18 cellular contexts compared by ENCODE assay signal in the genomic region with DNA sequence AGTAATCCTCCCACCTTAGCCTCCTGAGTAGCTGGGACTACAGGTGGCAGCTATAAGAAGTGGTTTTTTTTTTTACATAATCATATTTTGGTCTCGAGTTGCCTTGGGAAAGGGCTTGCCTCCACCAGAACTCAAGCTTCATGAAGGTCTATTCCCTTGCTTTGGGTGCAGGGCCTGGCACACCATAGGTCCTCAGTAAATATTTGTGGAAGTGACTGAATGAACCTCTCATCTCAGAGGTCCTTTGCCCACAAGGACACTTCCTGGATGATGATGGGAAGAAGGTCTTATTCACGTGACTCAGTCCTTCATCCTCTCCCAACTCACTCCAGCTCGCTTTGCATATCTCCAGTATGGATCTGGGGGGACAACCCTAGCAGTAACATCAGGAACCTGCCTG.
DNase-seq lines count a peak whose midpoint lies in the region; ATAC-seq and TF ChIP-seq lines count a peak whose summit lies in the region.
"Had no signal": no experiment of that assay in that cellular context is flagged by ENCODE, and none has a peak within 500 bp of the region (broad histone marks: within the 10 kb centered on the region; RNA-seq: fewer than 3 reads in every experiment).

No MANE protein-coding gene starts in this region.

- no peak overlapping the region for H3K4me3 Mint-ChIP-seq in osteocyte (ENCODE audit: unreplicated experiment)
- H3K4me3 Mint-ChIP-seq in stimulated activated effector memory CD8-positive, alpha-beta T cell treated with anti-CD3 and anti-CD28 coated beads, Interleukin-12 subunit alpha, Interleukin-12 subunit beta, amount 100 ng/mL, for 72 hours: no peak overlapping the region
- H3K4me3 Mint-ChIP-seq: CD4-positive, CD25-positive, alpha-beta regulatory T cell; CD8-positive, alpha-beta memory T cell had no signal

- no peaks in the 10 kb centered on the region for H3K27me3 Mint-ChIP-seq in osteocyte (ENCODE audit: unreplicated experiment)

- H3K4me3 ChIP-seq in ascending aorta: no peak overlapping the region
- H3K4me3 ChIP-seq in H7 (ENCODE audit: insufficient read depth, low read depth, low read length): no peak overlapping the region
- H3K4me3 ChIP-seq: GM23248 had no signal

- no peaks in the 10 kb centered on the region for H3K36me3 Mint-ChIP-seq in osteocyte (ENCODE audit: unreplicated experiment)
- no peaks in the 10 kb centered on the region for H3K36me3 Mint-ChIP-seq in stimulated activated effector memory CD8-positive, alpha-beta T cell treated with anti-CD3 and anti-CD28 coated beads, Interleukin-12 subunit alpha, Interleukin-12 subunit beta, amount 100 ng/mL, for 72 hours
- H3K36me3 Mint-ChIP-seq: CD4-positive, CD25-positive, alpha-beta regulatory T cell; CD8-positive, alpha-beta memory T cell had no signal

- TF ChIP-seq CTCF in ascending aorta (IDR thresholded peaks at IDR 0.05) (no peak), osteocyte (IDR thresholded peaks at IDR 0.05) (no peak)

- H3K4me1 Mint-ChIP-seq in osteocyte (ENCODE audit: unreplicated experiment): peaks cover 66% of the 10 kb centered on the region
- no peaks in the 10 kb centered on the region for H3K4me1 Mint-ChIP-seq in stimulated activated effector memory CD8-positive, alpha-beta T cell treated with anti-CD3 and anti-CD28 coated beads, Interleukin-12 subunit alpha, Interleukin-12 subunit beta, amount 100 ng/mL, for 72 hours

- no peaks in the 10 kb centered on the region for H3K27me3 ChIP-seq in ascending aorta
- no peaks in the 10 kb centered on the region for H3K27me3 ChIP-seq in H7 (ENCODE audit: control insufficient read depth, insufficient read depth, low read length)
- H3K27me3 ChIP-seq: BE2C had no signal

- intact Hi-C loops in ascending aorta (cut with DNase I): no loop called here

- H3K27ac ChIP-seq in ascending aorta: peak overlapping the region; percentile 12 to 40
- H3K27ac ChIP-seq: 22Rv1, GM23248, HL-60 had no signal

- H3K4me1 ChIP-seq in ascending aorta: peaks cover 7 to 12% of the 10 kb centered on the region in 2 donors
- H3K4me1 ChIP-seq: BE2C had no signal

- H3K9me3 Mint-ChIP-seq in osteocyte (ENCODE audit: unreplicated experiment): no peaks in the 10 kb centered on the region
- H3K9me3 Mint-ChIP-seq in stimulated activated effector memory CD8-positive, alpha-beta T cell treated with anti-CD3 and anti-CD28 coated beads, Interleukin-12 subunit alpha, Interleukin-12 subunit beta, amount 100 ng/mL, for 72 hours: no peaks in the 10 kb centered on the region

- peak overlapping the region; percentile 82 for H3K27ac Mint-ChIP-seq in osteocyte (ENCODE audit: unreplicated experiment)
- H3K27ac Mint-ChIP-seq in stimulated activated effector memory CD8-positive, alpha-beta T cell treated with anti-CD3 and anti-CD28 coated beads, Interleukin-12 subunit alpha, Interleukin-12 subunit beta, amount 100 ng/mL, for 72 hours: no peak overlapping the region
- H3K27ac Mint-ChIP-seq: CD4-positive, CD25-positive, alpha-beta regulatory T cell had no signal

- DNase-seq in DMS53 (lab: John Stamatoyannopoulos, UW): peak; percentile 39
- no peak for DNase-seq in DMS53 treated with DMSO at 0.1 percent for 48 hours (lab: John Stamatoyannopoulos, UW; ENCODE audit: unreplicated experiment)
- DNase-seq in ascending aorta (ENCODE audit: low spot score in 2 of 2): no peak
- DNase-seq in osteocyte (ENCODE audit: extremely low spot score, unreplicated experiment): no peak
- no peak for DNase-seq in anterior cingulate cortex (lab: John Stamatoyannopoulos, UW)
- DNase-seq in H7: no peak
- DNase-seq in stimulated activated effector memory CD8-positive, alpha-beta T cell treated with anti-CD3 and anti-CD28 coated beads, Interleukin-12 subunit alpha, Interleukin-12 subunit beta, amount 100 ng/mL, for 72 hours (ENCODE audit: low spot score in 2 of 2): no peak
- DNase-seq: BE2C; C1 segment of cervical spinal cord; CD4-positive, CD25-positive, alpha-beta regulatory T cell; CD8-positive, alpha-beta memory T cell; COR-L47; DMS 273 treated with DMSO at 0.1 percent for 48 hours; DMS79; GDM1 had no signal

- ATAC-seq in stimulated activated effector memory CD8-positive, alpha-beta T cell treated with anti-CD3 and anti-CD28 coated beads, Interleukin-12 subunit alpha, Interleukin-12 subunit beta, amount 100 ng/mL, for 72 hours: no peak

- H3K36me3 ChIP-seq in ascending aorta (no peaks in the 10 kb centered on the region), H7 (replicated peaks; ENCODE audit: control insufficient read depth, insufficient read depth, low read length) (no peaks in the 10 kb centered on the region)
- H3K36me3 ChIP-seq: BE2C had no signal

- no peaks in the 10 kb centered on the region for H3K9me3 ChIP-seq in ascending aorta
- H3K9me3 ChIP-seq: BE2C had no signal
